28 cellular contexts compared by ENCODE assay signal in the genomic region with DNA sequence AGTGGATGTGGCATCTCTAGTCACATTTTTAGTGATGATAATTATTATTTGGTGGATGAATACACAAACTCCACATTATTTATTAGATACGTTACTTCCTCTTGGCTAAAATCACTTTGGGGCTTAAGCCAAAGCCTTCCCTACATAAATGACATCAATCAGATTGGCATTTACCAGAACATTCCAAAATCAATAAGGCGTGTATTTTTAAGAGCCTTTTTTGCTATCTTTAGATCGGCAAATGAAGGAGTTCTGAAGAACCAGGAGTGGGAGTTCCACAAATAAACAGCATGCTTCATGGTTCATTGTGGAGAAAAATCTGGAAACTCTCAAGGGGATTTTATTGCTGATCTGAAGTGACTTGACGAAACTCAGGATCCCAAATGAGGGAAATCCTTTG.
DNase-seq lines count a peak whose midpoint lies in the region; ATAC-seq, FAIRE-seq and TF ChIP-seq lines count a peak whose summit lies in the region.
"Had no signal": no experiment of that assay in that cellular context is flagged by ENCODE, and none has a peak within 500 bp of the region (broad histone marks: within the 10 kb centered on the region; RNA-seq: fewer than 3 reads in every experiment).

No MANE protein-coding gene starts in this region.

- H3K79me2 ChIP-seq in K562 (ENCODE audit: control insufficient read depth, insufficient read depth, low read length): peaks cover 95% of the 10 kb centered on the region

- no peak for ATAC-seq in K562
- ATAC-seq: activated naive CD8-positive, alpha-beta T cell treated with anti-CD3 and anti-CD28 coated beads, Interleukin-2, amount 50 U/mL, for 24 hours; body of pancreas; HCT116; lower lobe of right lung; mucosa of descending colon had no signal

- TF ChIP-seq CTCF in K562 (IDR thresholded peaks at IDR 0.05 in 2 of 3, conservative IDR thresholded peaks at IDR 0.05 in 1 of 3; ENCODE audit: insufficient read depth in 2 of 3, low read depth in 1 of 3, low read length in 3 of 3) (no peak), thyroid gland (IDR thresholded peaks at IDR 0.05) (no peak)

- H2AFZ ChIP-seq in K562 (ENCODE audit: low read depth, low read length) (no peak overlapping the region), mesenchymal stem cell (ENCODE audit: low read depth, low read length) (no peak overlapping the region)

- H3K27me3 ChIP-seq in K562 (ENCODE audit: control insufficient read depth in 2 of 2, insufficient read depth in 2 of 2, low read length in 2 of 2): no peaks in the 10 kb centered on the region
- no peaks in the 10 kb centered on the region for H3K27me3 ChIP-seq in mesenchymal stem cell (ENCODE audit: control insufficient read depth in 1 of 2, insufficient read depth in 1 of 2, low read length in 2 of 2)
- no peaks in the 10 kb centered on the region for H3K27me3 ChIP-seq in thyroid gland
- H3K27me3 ChIP-seq: body of pancreas had no signal

- POLR2A ChIA-PET in K562 (lab: Yijun Ruan, JAX): no interaction called here

- no peak overlapping the region for H2BK15ac ChIP-seq in mesenchymal stem cell (ENCODE audit: low read depth, poor library complexity, severe bottlenecking)

- 63% methylated on average over 4 of the region's 4 CpGs for WGBS in K562 (ENCODE audit: insufficient coverage, low coverage, missing lambda C conversion rate)
- 39% methylated on average over 4 of the region's 4 CpGs for WGBS in mesenchymal stem cell
- 15 to 25% methylated on average over 4 of the region's 4 CpGs for WGBS in thyroid gland, 2 donors

- no peak for TF ChIP-seq EP300 in K562 (IDR thresholded peaks at IDR 0.05; ENCODE audit: low read length)

- no peak for TF ChIP-seq RAD21 in K562 (CRISPR knock-in tag; conservative IDR thresholded peaks at IDR 0.05 in 1 of 2, IDR thresholded peaks at IDR 0.05 in 1 of 2)

- no peak overlapping the region for H2BK5ac ChIP-seq in mesenchymal stem cell (ENCODE audit: low read depth, low read length, poor library complexity, severe bottlenecking)

- H3K27ac ChIP-seq in K562 (ENCODE audit: extremely low read depth, low read depth, low read length) (peak overlapping the region; percentile 49; the same call in 2 of the 3 replicates), mesenchymal stem cell (ENCODE audit: low read length, poor library complexity, severe bottlenecking) (no peak overlapping the region), thyroid gland (peak overlapping the region; percentile 74 to 95 (median 88))
- H3K27ac ChIP-seq: BLaER1, body of pancreas, HL-60, KMS-11, lower lobe of right lung had no signal

- no peak overlapping the region for H3K23ac ChIP-seq in mesenchymal stem cell (ENCODE audit: low read length in 2 of 2)

- H3K4me2 ChIP-seq in K562 (ENCODE audit: insufficient read depth, low read length) (no peak overlapping the region), mesenchymal stem cell (ENCODE audit: low read length, poor library complexity, severe bottlenecking) (no peak overlapping the region)
- H3K4me2 ChIP-seq: BLaER1, KMS-11 had no signal

- no peak overlapping the region for H3K14ac ChIP-seq in mesenchymal stem cell (ENCODE audit: low read length in 2 of 2)

- no peak overlapping the region for H4K8ac ChIP-seq in mesenchymal stem cell (ENCODE audit: low read length)

- peaks cover 21% of the 10 kb centered on the region for H3K36me3 ChIP-seq in K562 (ENCODE audit: control insufficient read depth, insufficient read depth, low read length)
- no peaks in the 10 kb centered on the region for H3K36me3 ChIP-seq in mesenchymal stem cell (ENCODE audit: control insufficient read depth in 1 of 2, insufficient read depth in 2 of 2, low read depth in 1 of 2, low read length in 2 of 2)
- no peaks in the 10 kb centered on the region for H3K36me3 ChIP-seq in thyroid gland
- H3K36me3 ChIP-seq: BLaER1, lower lobe of right lung had no signal

- H3K9me3 ChIP-seq in K562 (replicated peaks; ENCODE audit: control insufficient read depth, insufficient read depth, low read depth, low read length): peaks cover 5% of the 10 kb centered on the region
- H3K9me3 ChIP-seq in mesenchymal stem cell (ENCODE audit: control insufficient read depth, low read length): no peaks in the 10 kb centered on the region
- H3K9me3 ChIP-seq in thyroid gland: no peaks in the 10 kb centered on the region
- H3K9me3 ChIP-seq: body of pancreas, lower lobe of right lung, mucosa of descending colon had no signal

- no peaks in the 10 kb centered on the region for H3K9me1 ChIP-seq in K562 (ENCODE audit: control insufficient read depth, insufficient read depth, low read length)

- no TSS peak for BruUV-seq in K562 (replicated peaks; lab: Mats Ljungman, UMichigan)

- H3K4me1 ChIP-seq in K562 (replicated peaks in 1 of 2; ENCODE audit: control insufficient read depth in 2 of 2, insufficient read depth in 2 of 2, low read length in 2 of 2) (peaks cover 7 to 56% of the 10 kb centered on the region in 2 experiments), mesenchymal stem cell (ENCODE audit: control insufficient read depth, insufficient read depth, low read depth, low read length) (peaks cover 2% of the 10 kb centered on the region), thyroid gland (peaks cover 39 to 59% of the 10 kb centered on the region in 2 donors)
- H3K4me1 ChIP-seq: BLaER1, body of pancreas, lower lobe of right lung had no signal

- TF ChIP-seq POLR2A in K562 (conservative IDR thresholded peaks at IDR 0.05) (no peak), thyroid gland (IDR thresholded peaks at IDR 0.05) (peak in 1 of 2 donors; percentile 27)

- H3K4me3 ChIP-seq in K562 (no peak overlapping the region), mesenchymal stem cell (ENCODE audit: insufficient read depth in 1 of 2, low read depth in 1 of 2, low read length in 2 of 2) (no peak overlapping the region), thyroid gland (replicated peaks in 1 of 3) (no peak overlapping the region)
- H3K4me3 ChIP-seq: BLaER1, body of pancreas, lower lobe of right lung, mucosa of descending colon had no signal

- H3K9ac ChIP-seq in K562 (ENCODE audit: insufficient read depth in 1 of 2, low read depth in 2 of 2, low read length in 2 of 2) (no peak overlapping the region), mesenchymal stem cell (ENCODE audit: low read length) (peak overlapping the region; percentile 22)
- H3K9ac ChIP-seq: BLaER1, KMS-11 had no signal

- H2BK120ac ChIP-seq in mesenchymal stem cell (ENCODE audit: low read depth, low read length): no peak overlapping the region

- in situ Hi-C loops in K562 (cut with MboI): loop anchor here (25.0 kb wide), 1 partner anchor 379 kb away; a partner anchor contains a TSS

- peak; percentile 11 for DNase-seq in DMS79 treated with DMSO at 0.1 percent for 48 hours (lab: John Stamatoyannopoulos, UW)
- DNase-seq in K562 (ENCODE audit: extremely low read depth in 1 of 4, low spot score in 3 of 4): no peak
- DNase-seq in mesenchymal stem cell: no peak
- DNase-seq in thyroid gland: no peak
- DNase-seq in NAMALWA (ENCODE audit: low spot score): no peak
- DNase-seq in ureter (ENCODE audit: low spot score): no peak
- no peak for DNase-seq in iPS-NIHi11 (ENCODE audit: low spot score)
- DNase-seq: activated CD4-positive, alpha-beta T cell treated with anti-CD3 and anti-CD28 coated beads, Interleukin-2, amount 50 U/mL, for 4 hours; activated naive CD8-positive, alpha-beta T cell treated with anti-CD3 and anti-CD28 coated beads, Interleukin-2, amount 50 U/mL, for 24 hours; activated T-cell treated with anti-CD3 and anti-CD28 coated beads, Interleukin-2, amount 50 U/mL, for 48 hours; body of pancreas; dermis blood vessel endothelial cell; endodermal cell; lower lobe of right lung; MM.1S; mucosa of descending colon; NCI-H2081; NCI-H446; nephron progenitor cell; retina; small intestine; stimulated activated naive CD4-positive, alpha-beta T cell had no signal

- H3K79me1 ChIP-seq in mesenchymal stem cell (replicated peaks; ENCODE audit: low read length, poor library complexity, severe bottlenecking): peaks cover 2% of the 10 kb centered on the region

- H4K20me1 ChIP-seq in K562 (replicated peaks; ENCODE audit: control insufficient read depth, insufficient read depth, low read length): no peaks in the 10 kb centered on the region
- H4K20me1 ChIP-seq: BLaER1 had no signal

- H4K91ac ChIP-seq in mesenchymal stem cell (ENCODE audit: low read length): no peak overlapping the region

- H2BK12ac ChIP-seq in mesenchymal stem cell (ENCODE audit: low read length in 2 of 2): no peak overlapping the region

- H2AK5ac ChIP-seq in mesenchymal stem cell (ENCODE audit: low read length, severe bottlenecking): no peak overlapping the region

- no peak overlapping the region for H3K18ac ChIP-seq in mesenchymal stem cell (ENCODE audit: low read depth in 1 of 2, low read length in 2 of 2)

- no peak for FAIRE-seq in K562 (lab: Jason Lieb, UNC)
- FAIRE-seq: frontal cortex, GM12891, small intestine had no signal

- intact Hi-C loops in K562 (cut with micrococcal nuclease) (loop anchor here (5.0 kb wide), 1 partner anchor 241 kb away; no protein-coding TSS in a partner anchor), thyroid gland (cut with DNase I) (no loop called here)

- CTCF ChIA-PET in K562 (lab: Yijun Ruan, JAX; ENCODE audit: low intra/inter-chr PET ratio): interaction anchor here (2.6 kb wide), 1 partner anchor 148 kb away, joined by 15 read pairs; no protein-coding TSS in a partner anchor

- no peak overlapping the region for H3K4ac ChIP-seq in mesenchymal stem cell (ENCODE audit: low read depth in 1 of 2, low read length in 2 of 2)

TF ChIP-seq in K562, 482 proteins besides CTCF, POLR2A, EP300 and RAD21 (continues in another document):
- TF ChIP-seq, protein P1, sequence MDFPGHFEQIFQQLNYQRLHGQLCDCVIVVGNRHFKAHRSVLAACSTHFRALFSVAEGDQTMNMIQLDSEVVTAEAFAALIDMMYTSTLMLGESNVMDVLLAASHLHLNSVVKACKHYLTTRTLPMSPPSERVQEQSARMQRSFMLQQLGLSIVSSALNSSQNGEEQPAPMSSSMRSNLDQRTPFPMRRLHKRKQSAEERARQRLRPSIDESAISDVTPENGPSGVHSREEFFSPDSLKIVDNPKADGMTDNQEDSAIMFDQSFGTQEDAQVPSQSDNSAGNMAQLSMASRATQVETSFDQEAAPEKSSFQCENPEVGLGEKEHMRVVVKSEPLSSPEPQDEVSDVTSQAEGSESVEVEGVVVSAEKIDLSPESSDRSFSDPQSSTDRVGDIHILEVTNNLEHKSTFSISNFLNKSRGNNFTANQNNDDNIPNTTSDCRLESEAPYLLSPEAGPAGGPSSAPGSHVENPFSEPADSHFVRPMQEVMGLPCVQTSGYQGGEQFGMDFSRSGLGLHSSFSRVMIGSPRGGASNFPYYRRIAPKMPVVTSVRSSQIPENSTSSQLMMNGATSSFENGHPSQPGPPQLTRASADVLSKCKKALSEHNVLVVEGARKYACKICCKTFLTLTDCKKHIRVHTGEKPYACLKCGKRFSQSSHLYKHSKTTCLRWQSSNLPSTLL (IDR thresholded peaks at IDR 0.05): no peak
